In the genomic region with DNA sequence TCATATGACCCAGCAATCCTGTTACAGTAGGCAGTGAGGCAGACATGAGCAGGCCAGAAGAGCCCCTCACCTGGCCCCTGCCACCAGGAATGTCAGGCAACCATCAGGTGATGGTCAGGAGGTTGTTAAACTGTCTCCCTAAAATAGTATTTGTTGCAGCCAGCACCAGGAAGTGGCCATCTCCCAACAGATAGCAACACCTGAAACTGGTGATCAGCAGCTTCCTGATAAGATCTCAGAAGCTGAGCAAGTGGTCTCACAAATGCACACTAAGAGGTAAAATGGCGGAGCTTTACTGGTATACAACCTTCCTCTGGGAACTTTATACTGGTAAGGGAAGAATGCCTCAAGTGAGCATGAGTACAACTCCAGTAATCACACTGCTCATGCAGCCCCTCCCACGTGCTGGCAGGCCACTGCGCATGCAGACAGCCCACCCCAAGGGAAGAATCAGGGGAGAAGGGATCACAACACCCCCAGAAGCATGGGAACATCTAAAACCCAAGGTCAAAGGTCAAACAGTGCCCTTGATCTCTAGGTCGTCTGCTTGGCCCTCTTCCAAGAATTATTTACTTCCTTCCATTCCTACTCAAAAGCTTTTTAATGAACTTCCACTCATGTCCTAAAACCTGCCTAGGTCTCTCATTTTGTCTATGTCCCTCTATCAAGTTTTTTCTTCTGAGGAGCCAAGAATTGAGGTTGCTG, we compare ENCODE assay signal across 14 cellular contexts.
"Had no signal": no experiment of that assay in that cellular context is flagged by ENCODE, and none has a peak within 500 bp of the region (broad histone marks: within the 10 kb centered on the region; RNA-seq: fewer than 3 reads in every experiment).

No MANE protein-coding gene starts in this region.

- ATAC-seq: activated CD8-positive, alpha-beta T cell treated with anti-CD3 and anti-CD28 coated beads for 36 hours; activated T-cell treated with anti-CD3 and anti-CD28 coated beads, Interleukin-2, amount 50 U/mL, for 4 hours; lower lobe of right lung; stimulated activated effector memory CD8-positive, alpha-beta T cell treated with anti-CD3 and anti-CD28 coated beads, Interleukin-12 subunit alpha, Interleukin-12 subunit beta, amount 100 ng/mL, for 72 hours; T-helper 17 cell had no signal

- H3K9me3 Mint-ChIP-seq: activated CD8-positive, alpha-beta T cell treated with anti-CD3 and anti-CD28 coated beads for 36 hours; activated naive CD4-positive, alpha-beta T cell treated with anti-CD3 and anti-CD28 coated beads, Interleukin-2, amount 50 U/mL, for 24 hours; activated T-cell treated with anti-CD3 and anti-CD28 coated beads, Interleukin-2, amount 50 U/mL, for 4 hours had no signal

- H3K27ac Mint-ChIP-seq: activated CD8-positive, alpha-beta T cell treated with anti-CD3 and anti-CD28 coated beads for 36 hours; activated naive CD4-positive, alpha-beta T cell treated with anti-CD3 and anti-CD28 coated beads, Interleukin-2, amount 50 U/mL, for 24 hours; stimulated activated effector memory CD8-positive, alpha-beta T cell treated with anti-CD3 and anti-CD28 coated beads, Interleukin-12 subunit alpha, Interleukin-12 subunit beta, amount 100 ng/mL, for 72 hours; T-helper 17 cell had no signal

- H3K27ac ChIP-seq: adrenal gland, cardiac muscle cell, esophagus squamous epithelium, lower lobe of right lung, ovary, thyroid gland had no signal

- H3K4me3 ChIP-seq: adrenal gland, cardiac muscle cell, esophagus squamous epithelium, lower lobe of right lung, ovary, thyroid gland had no signal

- H3K4me1 Mint-ChIP-seq: activated naive CD4-positive, alpha-beta T cell treated with anti-CD3 and anti-CD28 coated beads, Interleukin-2, amount 50 U/mL, for 24 hours; stimulated activated effector memory CD8-positive, alpha-beta T cell treated with anti-CD3 and anti-CD28 coated beads, Interleukin-12 subunit alpha, Interleukin-12 subunit beta, amount 100 ng/mL, for 72 hours; T-helper 17 cell had no signal

- H3K4me1 ChIP-seq: adrenal gland, thyroid gland had no signal

- H3K9me3 ChIP-seq: adrenal gland, lower lobe of right lung, ovary, thyroid gland had no signal

- DNase-seq: activated CD4-positive, alpha-beta T cell treated with anti-CD3 and anti-CD28 coated beads for 4 hours; activated CD8-positive, alpha-beta T cell treated with anti-CD3 and anti-CD28 coated beads for 36 hours; activated effector memory CD4-positive, alpha-beta T cell treated with anti-CD3 and anti-CD28 coated beads, Interleukin-2, amount 50 U/mL, for 16 hours; activated T-cell treated with anti-CD3 and anti-CD28 coated beads, Interleukin-2, amount 50 U/mL, for 4 hours; adrenal gland; esophagus squamous epithelium; hypothalamus; lower lobe of right lung; T-helper 17 cell; thyroid gland had no signal

- H3K36me3 ChIP-seq: adrenal gland, cardiac muscle cell, esophagus squamous epithelium, lower lobe of right lung, ovary, thyroid gland had no signal

- H3K36me3 Mint-ChIP-seq: activated naive CD4-positive, alpha-beta T cell treated with anti-CD3 and anti-CD28 coated beads, Interleukin-2, amount 50 U/mL, for 24 hours; stimulated activated effector memory CD8-positive, alpha-beta T cell treated with anti-CD3 and anti-CD28 coated beads, Interleukin-12 subunit alpha, Interleukin-12 subunit beta, amount 100 ng/mL, for 72 hours had no signal

- H3K4me3 Mint-ChIP-seq: activated CD8-positive, alpha-beta T cell treated with anti-CD3 and anti-CD28 coated beads for 36 hours; activated naive CD4-positive, alpha-beta T cell treated with anti-CD3 and anti-CD28 coated beads, Interleukin-2, amount 50 U/mL, for 24 hours; activated T-cell treated with anti-CD3 and anti-CD28 coated beads, Interleukin-2, amount 50 U/mL, for 4 hours; stimulated activated effector memory CD8-positive, alpha-beta T cell treated with anti-CD3 and anti-CD28 coated beads, Interleukin-12 subunit alpha, Interleukin-12 subunit beta, amount 100 ng/mL, for 72 hours; T-helper 17 cell had no signal

- H3K27me3 ChIP-seq: adrenal gland, cardiac muscle cell, esophagus squamous epithelium, ovary, thyroid gland had no signal
